Comparison of ENCODE assay signal across 16 cellular contexts in genomic region chr12:11838403-11838802, GRCh38.
A peak's percentile ranks its signal among the peaks of the same experiment; 100 is the strongest.
DNase-seq lines count a peak whose midpoint lies in the region; ATAC-seq, FAIRE-seq and TF ChIP-seq lines count a peak whose summit lies in the region.
"Had no signal": no experiment of that assay in that cellular context is flagged by ENCODE, and none has a peak within 500 bp of the region (broad histone marks: within the 10 kb centered on the region; RNA-seq: fewer than 3 reads in every experiment).

No MANE protein-coding gene starts in this region.

- H3K4me1 Mint-ChIP-seq in naive B cell, result peaks cover 42 to 59% (median 55%) of the 10 kb centered on the region in 3 donors

- H3K4me3 Mint-ChIP-seq in naive B cell, result peak overlapping the region in 1 of 8 donors; percentile 2

- H3K27me3 ChIP-seq in endothelial cell of umbilical vein (ENCODE audit: control insufficient read depth in 2 of 2, insufficient read depth in 2 of 2, low read length in 2 of 2), result no peaks in the 10 kb centered on the region
- H3K27me3 ChIP-seq in tibial artery, result no peaks in the 10 kb centered on the region
- H3K27me3 ChIP-seq: SJSA1 had no signal

- H4K20me1 ChIP-seq in endothelial cell of umbilical vein (replicated peaks; ENCODE audit: control insufficient read depth, extremely low read depth, insufficient read depth, low read length), result no peaks in the 10 kb centered on the region

- TF ChIP-seq CTCF in endothelial cell of umbilical vein (IDR thresholded peaks at IDR 0.05; ENCODE audit: extremely low read depth in 1 of 2, insufficient read depth in 1 of 2, low read depth in 1 of 2, low read length in 2 of 2), result no peak
- TF ChIP-seq CTCF in tibial artery (IDR thresholded peaks at IDR 0.05), result no peak

- H3K27ac Mint-ChIP-seq in naive B cell, result peak overlapping the region in 4 of 6 donors; percentile 19 to 74 (median 36)

- ATAC-seq in naive B cell (ENCODE audit: low read depth in 2 of 2) (no peak), GM18502 (IDR thresholded peaks at IDR 0.05; ENCODE audit: poor library complexity, unreplicated experiment) (no peak)

- H3K4me2 ChIP-seq in endothelial cell of umbilical vein (ENCODE audit: insufficient read depth, low read length), result peak overlapping the region; percentile 48

- H3K9me3 ChIP-seq in endothelial cell of umbilical vein (replicated peaks; ENCODE audit: control insufficient read depth, insufficient read depth, low read length) (no peaks in the 10 kb centered on the region), tibial artery (no peaks in the 10 kb centered on the region)
- H3K9me3 ChIP-seq: SJSA1 had no signal

- CTCF ChIA-PET in endothelial cell of umbilical vein (lab: Charles Lee), result interaction anchor here (1.4 to 1.9 kb wide), 2 partner anchors 24 to 195 kb away, joined by 3 to 7 read pairs; no protein-coding TSS in a partner anchor

- dilution Hi-C loops in endothelial cell of umbilical vein (cut with MboI; ENCODE audit: extremely low pct_ligation_motif_present, low sequenced_read_pairs), result no loop called here

- no TSS peak for BruUV-seq in endothelial cell of umbilical vein (replicated peaks; lab: Mats Ljungman, UMichigan)

- H3K9me1 ChIP-seq in endothelial cell of umbilical vein (replicated peaks; ENCODE audit: control insufficient read depth, extremely low read depth, insufficient read depth, low read length), result no peaks in the 10 kb centered on the region

- no peak overlapping the region for H2AFZ ChIP-seq in endothelial cell of umbilical vein (ENCODE audit: low read depth, low read length)

- intact Hi-C loops in endothelial cell of umbilical vein (cut with micrococcal nuclease) (loop anchor here (2.0 to 5.0 kb wide), 3 partner anchors 72 to 256 kb away; no protein-coding TSS in a partner anchor), tibial artery (cut with DNase I; ENCODE audit: low total_unique reads) (no loop called here)

- peaks cover 7% of the 10 kb centered on the region for H3K79me2 ChIP-seq in endothelial cell of umbilical vein (ENCODE audit: control insufficient read depth, insufficient read depth, low read length)

- POLR2A ChIA-PET in endothelial cell of umbilical vein (lab: Charles Lee), result no interaction called here

- no peak for FAIRE-seq in endothelial cell of umbilical vein (lab: Jason Lieb, UNC)
- FAIRE-seq: H1, keratinocyte had no signal

- peaks cover 48% of the 10 kb centered on the region for H3K4me1 ChIP-seq in endothelial cell of umbilical vein (ENCODE audit: control insufficient read depth, extremely low read depth, insufficient read depth, low read length)
- peaks cover 0 to 70% (median 53%) of the 10 kb centered on the region in 4 donors for H3K4me1 ChIP-seq in tibial artery

- no peak overlapping the region for H3K4me3 ChIP-seq in endothelial cell of umbilical vein (replicated peaks in 1 of 3; ENCODE audit: insufficient read depth in 1 of 3, low read depth in 1 of 3, low read length in 3 of 3)
- H3K4me3 ChIP-seq in tibial artery, result no peak overlapping the region
- H3K4me3 ChIP-seq: SJSA1 had no signal

- no peak for TF ChIP-seq POLR2A in endothelial cell of umbilical vein (IDR thresholded peaks at IDR 0.05; ENCODE audit: low read depth, low read length)

- no peaks in the 10 kb centered on the region for H3K9me3 Mint-ChIP-seq in naive B cell

- peak overlapping the region; percentile 69 for H3K9ac ChIP-seq in endothelial cell of umbilical vein (replicated peaks; ENCODE audit: extremely low read depth, insufficient read depth, low read length)

- H3K27ac ChIP-seq in endothelial cell of umbilical vein (ENCODE audit: insufficient read depth, low read depth, low read length) (peak overlapping the region; percentile 95), tibial artery (peak overlapping the region; percentile 69 to 83)
- H3K27ac ChIP-seq: SJSA1 had no signal

- no peaks in the 10 kb centered on the region for H3K27me3 Mint-ChIP-seq in naive B cell

- peaks cover 10 to 11% of the 10 kb centered on the region in 2 experiments for H3K36me3 ChIP-seq in endothelial cell of umbilical vein (ENCODE audit: control insufficient read depth in 2 of 2, extremely low read depth in 1 of 2, insufficient read depth in 2 of 2, low read length in 2 of 2)
- peaks cover 0 to 19% (median 16%) of the 10 kb centered on the region in 3 donors for H3K36me3 ChIP-seq in tibial artery

- DNase-seq in activated CD8-positive, alpha-beta memory T cell treated with anti-CD3 and anti-CD28 coated beads, Interleukin-2, amount 50 U/mL, for 48 hours, result peak; percentile 26
- no peak for DNase-seq in activated CD8-positive, alpha-beta memory T cell treated with anti-CD3 and anti-CD28 coated beads for 24 hours
- DNase-seq in endothelial cell of umbilical vein (ENCODE audit: low read depth, low spot score), result no peak
- no peak for DNase-seq in naive B cell
- DNase-seq in tibial artery, result peak in 1 of 2 donors; percentile 36
- no peak for DNase-seq in NCI-H748 treated with DMSO at 0.1 percent for 48 hours (lab: John Stamatoyannopoulos, UW)
- DNase-seq in hypothalamus (lab: John Stamatoyannopoulos, UW), result no peak
- DNase-seq: ACHN; activated T-cell treated with anti-CD3 and anti-CD28 coated beads, Interleukin-2, amount 50 U/mL, for 48 hours; cerebellar nuclear complex; NCI-H69; stimulated activated CD4-positive, alpha-beta T cell treated with anti-CD3 and anti-CD28 coated beads, Interleukin-4, amount 100 ng/mL, for 4 hours had no signal

- peaks cover 11 to 36% of the 10 kb centered on the region in 2 donors for H3K36me3 Mint-ChIP-seq in naive B cell

TF ChIP-seq in endothelial cell of umbilical vein, 7 proteins besides CTCF, POLR2A, EP300 and RAD21:
- no peak for TF ChIP-seq MYC (IDR thresholded peaks at IDR 0.05; ENCODE audit: low read depth, low read length)
- no peak for TF ChIP-seq FOS (IDR thresholded peaks at IDR 0.05; ENCODE audit: borderline replicate concordance, insufficient read depth, low read length)
- no peak for TF ChIP-seq JUN (IDR thresholded peaks at IDR 0.05; ENCODE audit: borderline replicate concordance, insufficient read depth, insufficient read length, low read depth)
- no peak for TF ChIP-seq EZH2 (IDR thresholded peaks at IDR 0.05; ENCODE audit: borderline replicate concordance, low read depth, low read length, severe bottlenecking)
- no peak for TF ChIP-seq MAX (IDR thresholded peaks at IDR 0.05; ENCODE audit: insufficient read depth, insufficient read length)
- TF ChIP-seq POLR2AphosphoS5 (IDR thresholded peaks at IDR 0.05; ENCODE audit: insufficient read depth, low read depth, low read length), result no peak
- no peak for TF ChIP-seq GATA2 (IDR thresholded peaks at IDR 0.05; ENCODE audit: insufficient read depth, insufficient read length, low read depth, low read length)
